1 cellular context compared by ENCODE assay signal in the genomic region with DNA sequence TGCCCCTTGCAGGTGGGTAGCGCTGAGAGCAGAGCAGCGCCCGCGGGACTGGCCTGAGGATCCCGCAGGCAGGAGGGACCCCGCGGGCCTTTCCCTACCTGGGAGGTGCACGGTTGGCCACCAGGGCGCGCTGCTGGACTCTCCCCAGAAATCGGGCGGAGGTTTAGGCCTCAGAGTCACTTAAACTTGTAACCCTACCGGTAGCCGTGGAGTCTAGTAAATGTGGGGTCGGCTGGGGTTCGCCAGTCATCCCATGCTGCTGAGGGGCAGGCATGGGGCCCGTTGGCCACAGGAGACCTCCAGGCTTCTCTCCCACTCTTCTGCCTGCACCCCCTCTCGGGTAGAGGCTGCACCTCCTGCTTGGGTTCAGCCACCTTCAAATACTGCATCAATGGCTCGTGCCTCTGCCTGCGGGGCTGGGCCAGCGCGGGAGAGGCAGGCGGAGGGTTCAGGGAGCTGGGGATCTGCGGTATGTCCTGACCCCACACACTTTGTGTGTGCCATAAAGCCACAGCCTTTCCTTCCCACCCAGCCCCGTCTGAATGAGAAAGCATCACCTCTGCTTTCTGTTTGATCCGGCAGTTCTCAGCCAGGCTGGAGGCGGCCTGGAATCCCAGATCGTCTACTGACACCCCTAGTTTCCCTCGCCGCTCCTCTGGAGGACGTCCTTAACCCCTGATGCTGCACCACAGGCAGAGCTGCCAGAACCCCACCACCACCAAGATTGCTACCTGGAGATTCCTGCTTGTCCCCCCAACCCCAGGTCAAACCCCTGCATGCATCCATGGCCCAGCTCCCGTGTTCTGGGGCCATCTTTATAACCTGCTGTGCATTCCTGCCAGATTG.
A peak's percentile ranks its signal among the peaks of the same experiment; 100 is the strongest.
TF ChIP-seq lines count a peak whose summit lies in the region.

No MANE protein-coding gene starts in this region.

TF ChIP-seq in HepG2, 621 proteins besides CTCF, POLR2A, EP300 and RAD21 (continued from another document and continues in another):
- TF ChIP-seq TAF1 (CRISPR knock-in tag; IDR thresholded peaks at IDR 0.05) = peak; percentile 10; the same call in 1 of the 2 replicates
- no peak for TF ChIP-seq PLSCR1 (CRISPR knock-in tag; IDR thresholded peaks at IDR 0.05; ENCODE audit: borderline replicate concordance)
- TF ChIP-seq ZSCAN12 (CRISPR knock-in tag; IDR thresholded peaks at IDR 0.05) = no peak
- no peak for TF ChIP-seq ZNF672 (CRISPR knock-in tag; IDR thresholded peaks at IDR 0.05)
- no peak for TF ChIP-seq ZNF460 (CRISPR knock-in tag; IDR thresholded peaks at IDR 0.05; ENCODE audit: borderline replicate concordance)
- no peak for TF ChIP-seq ZNF354B (CRISPR knock-in tag; IDR thresholded peaks at IDR 0.05)
- TF ChIP-seq ESRRA (CRISPR knock-in tag; IDR thresholded peaks at IDR 0.05; ENCODE audit: low read depth) = no peak
- TF ChIP-seq, protein P1, sequence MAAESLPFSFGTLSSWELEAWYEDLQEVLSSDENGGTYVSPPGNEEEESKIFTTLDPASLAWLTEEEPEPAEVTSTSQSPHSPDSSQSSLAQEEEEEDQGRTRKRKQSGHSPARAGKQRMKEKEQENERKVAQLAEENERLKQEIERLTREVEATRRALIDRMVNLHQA (CRISPR knock-in tag; IDR thresholded peaks at IDR 0.05) = no peak
- TF ChIP-seq HOMEZ (CRISPR knock-in tag; IDR thresholded peaks at IDR 0.05; ENCODE audit: low read depth) = no peak
- TF ChIP-seq NFIB (CRISPR knock-in tag; IDR thresholded peaks at IDR 0.05; ENCODE audit: borderline replicate concordance) = no peak
- TF ChIP-seq ZNF703 (CRISPR knock-in tag; IDR thresholded peaks at IDR 0.05; ENCODE audit: borderline replicate concordance) = no peak
- peak; percentile 65 for TF ChIP-seq KDM2A (CRISPR knock-in tag; IDR thresholded peaks at IDR 0.05; ENCODE audit: borderline replicate concordance, low read depth)
- TF ChIP-seq ZNF644 (CRISPR knock-in tag; IDR thresholded peaks at IDR 0.05; ENCODE audit: low read depth) = no peak
- TF ChIP-seq NR0B2 (CRISPR knock-in tag; IDR thresholded peaks at IDR 0.05) = no peak
- TF ChIP-seq ZNF274 (CRISPR knock-in tag; IDR thresholded peaks at IDR 0.05) = no peak
- TF ChIP-seq ZNF567 (CRISPR knock-in tag; IDR thresholded peaks at IDR 0.05; ENCODE audit: borderline replicate concordance) = no peak
- TF ChIP-seq RBFOX2 (IDR thresholded peaks at IDR 0.05; ENCODE audit: low read depth, low read length) = no peak
- peak; percentile 31; the same call in 1 of the 2 replicates for TF ChIP-seq NRL (CRISPR knock-in tag; IDR thresholded peaks at IDR 0.05; ENCODE audit: borderline replicate concordance)
- no peak for TF ChIP-seq RBAK (CRISPR knock-in tag; IDR thresholded peaks at IDR 0.05)
- no peak for TF ChIP-seq NFE2L1 (CRISPR knock-in tag; IDR thresholded peaks at IDR 0.05; ENCODE audit: borderline replicate concordance)
- peak; percentile 10; the same call in 1 of the 2 replicates for TF ChIP-seq NCOA2 (CRISPR knock-in tag; IDR thresholded peaks at IDR 0.05)
- TF ChIP-seq ARNTL (CRISPR knock-in tag; IDR thresholded peaks at IDR 0.05) = peak; percentile 34; the same call in 1 of the 2 replicates
- TF ChIP-seq BCL6 (CRISPR knock-in tag; IDR thresholded peaks at IDR 0.05) = no peak
- TF ChIP-seq HBP1 (CRISPR knock-in tag; IDR thresholded peaks at IDR 0.05; ENCODE audit: low read depth) = no peak
- TF ChIP-seq ZNF224 (CRISPR knock-in tag; IDR thresholded peaks at IDR 0.05) = no peak
- no peak for TF ChIP-seq RNF2 (conservative IDR thresholded peaks at IDR 0.05; ENCODE audit: low read depth)
- no peak for TF ChIP-seq ZSCAN31 (CRISPR knock-in tag; IDR thresholded peaks at IDR 0.05; ENCODE audit: low read depth)
- TF ChIP-seq KLF16 (CRISPR knock-in tag; IDR thresholded peaks at IDR 0.05) = no peak
- TF ChIP-seq ZBTB42 (CRISPR knock-in tag; IDR thresholded peaks at IDR 0.05) = no peak
- no peak for TF ChIP-seq BHLHE40 (IDR thresholded peaks at IDR 0.05; ENCODE audit: low read length)
- TF ChIP-seq BATF2 (CRISPR knock-in tag; IDR thresholded peaks at IDR 0.05) = no peak
- no peak for TF ChIP-seq ZNF543 (CRISPR knock-in tag; IDR thresholded peaks at IDR 0.05)
- no peak for TF ChIP-seq ZBTB8A (CRISPR knock-in tag; IDR thresholded peaks at IDR 0.05; ENCODE audit: borderline replicate concordance, low read depth)
- no peak for TF ChIP-seq SRSF4 (IDR thresholded peaks at IDR 0.05; ENCODE audit: low read depth, low read length, poor library complexity, severe bottlenecking)
- no peak for TF ChIP-seq GLI4 (CRISPR knock-in tag; IDR thresholded peaks at IDR 0.05; ENCODE audit: borderline replicate concordance)
- TF ChIP-seq NR2F2 (IDR thresholded peaks at IDR 0.05; ENCODE audit: borderline replicate concordance, low read depth) = no peak
- TF ChIP-seq RBM39 (IDR thresholded peaks at IDR 0.05; ENCODE audit: low read depth, low read length, poor library complexity, severe bottlenecking) = peak; percentile 37
- no peak for TF ChIP-seq TBL1XR1 (IDR thresholded peaks at IDR 0.05; ENCODE audit: borderline replicate concordance, low read length, partially characterized antibody)
- TF ChIP-seq SATB2 (CRISPR knock-in tag; IDR thresholded peaks at IDR 0.05) = no peak
- TF ChIP-seq ZNF761 (CRISPR knock-in tag; conservative IDR thresholded peaks at IDR 0.05) = 0 out of 2 replicates have a peak, but pooled peaks have one; percentile 66
- no peak for TF ChIP-seq HNRNPH1 (optimal IDR thresholded peaks at IDR 0.05; ENCODE audit: low read depth, low read length)
- no peak for TF ChIP-seq ZNF773 (CRISPR knock-in tag; IDR thresholded peaks at IDR 0.05; ENCODE audit: borderline replicate concordance)
- TF ChIP-seq KLF9 (CRISPR knock-in tag; IDR thresholded peaks at IDR 0.05; ENCODE audit: low read depth) = no peak
- TF ChIP-seq ZFP36L1 (CRISPR knock-in tag; IDR thresholded peaks at IDR 0.05) = no peak
- TF ChIP-seq MXD3 (CRISPR knock-in tag; IDR thresholded peaks at IDR 0.05) = no peak
- peak; percentile 64 for TF ChIP-seq SPEN (CRISPR knock-in tag; IDR thresholded peaks at IDR 0.05; ENCODE audit: low read depth)
- no peak for TF ChIP-seq STAT5B (CRISPR knock-in tag; IDR thresholded peaks at IDR 0.05)
- no peak for TF ChIP-seq MIER2 (CRISPR knock-in tag; IDR thresholded peaks at IDR 0.05)
- no peak for TF ChIP-seq MZF1 (CRISPR knock-in tag; IDR thresholded peaks at IDR 0.05; ENCODE audit: borderline replicate concordance)
- no peak for TF ChIP-seq NFATC3 (CRISPR knock-in tag; IDR thresholded peaks at IDR 0.05)
- no peak for TF ChIP-seq MATR3 (CRISPR knock-in tag; IDR thresholded peaks at IDR 0.05)
- TF ChIP-seq MED8 (CRISPR knock-in tag; IDR thresholded peaks at IDR 0.05; ENCODE audit: insufficient replicate concordance) = no peak
- no peak for TF ChIP-seq ZNF550 (CRISPR knock-in tag; IDR thresholded peaks at IDR 0.05; ENCODE audit: borderline replicate concordance)
- TF ChIP-seq, protein P2, sequence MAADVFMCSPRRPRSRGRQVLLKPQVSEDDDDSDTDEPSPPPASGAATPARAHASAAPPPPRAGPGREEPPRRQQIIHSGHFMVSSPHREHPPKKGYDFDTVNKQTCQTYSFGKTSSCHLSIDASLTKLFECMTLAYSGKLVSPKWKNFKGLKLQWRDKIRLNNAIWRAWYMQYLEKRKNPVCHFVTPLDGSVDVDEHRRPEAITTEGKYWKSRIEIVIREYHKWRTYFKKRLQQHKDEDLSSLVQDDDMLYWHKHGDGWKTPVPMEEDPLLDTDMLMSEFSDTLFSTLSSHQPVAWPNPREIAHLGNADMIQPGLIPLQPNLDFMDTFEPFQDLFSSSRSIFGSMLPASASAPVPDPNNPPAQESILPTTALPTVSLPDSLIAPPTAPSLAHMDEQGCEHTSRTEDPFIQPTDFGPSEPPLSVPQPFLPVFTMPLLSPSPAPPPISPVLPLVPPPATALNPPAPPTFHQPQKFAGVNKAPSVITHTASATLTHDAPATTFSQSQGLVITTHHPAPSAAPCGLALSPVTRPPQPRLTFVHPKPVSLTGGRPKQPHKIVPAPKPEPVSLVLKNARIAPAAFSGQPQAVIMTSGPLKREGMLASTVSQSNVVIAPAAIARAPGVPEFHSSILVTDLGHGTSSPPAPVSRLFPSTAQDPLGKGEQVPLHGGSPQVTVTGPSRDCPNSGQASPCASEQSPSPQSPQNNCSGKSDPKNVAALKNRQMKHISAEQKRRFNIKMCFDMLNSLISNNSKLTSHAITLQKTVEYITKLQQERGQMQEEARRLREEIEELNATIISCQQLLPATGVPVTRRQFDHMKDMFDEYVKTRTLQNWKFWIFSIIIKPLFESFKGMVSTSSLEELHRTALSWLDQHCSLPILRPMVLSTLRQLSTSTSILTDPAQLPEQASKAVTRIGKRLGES (CRISPR knock-in tag; IDR thresholded peaks at IDR 0.05; ENCODE audit: borderline replicate concordance) = no peak
- TF ChIP-seq ARID2 (CRISPR knock-in tag; IDR thresholded peaks at IDR 0.05; ENCODE audit: borderline replicate concordance) = no peak
- no peak for TF ChIP-seq MLLT10 (CRISPR knock-in tag; IDR thresholded peaks at IDR 0.05)
- no peak for TF ChIP-seq CREM (IDR thresholded peaks at IDR 0.05)
- no peak for TF ChIP-seq CREM (CRISPR knock-in tag; IDR thresholded peaks at IDR 0.05)
- TF ChIP-seq HOXA5 (CRISPR knock-in tag; IDR thresholded peaks at IDR 0.05) = no peak
- TF ChIP-seq, protein P3, sequence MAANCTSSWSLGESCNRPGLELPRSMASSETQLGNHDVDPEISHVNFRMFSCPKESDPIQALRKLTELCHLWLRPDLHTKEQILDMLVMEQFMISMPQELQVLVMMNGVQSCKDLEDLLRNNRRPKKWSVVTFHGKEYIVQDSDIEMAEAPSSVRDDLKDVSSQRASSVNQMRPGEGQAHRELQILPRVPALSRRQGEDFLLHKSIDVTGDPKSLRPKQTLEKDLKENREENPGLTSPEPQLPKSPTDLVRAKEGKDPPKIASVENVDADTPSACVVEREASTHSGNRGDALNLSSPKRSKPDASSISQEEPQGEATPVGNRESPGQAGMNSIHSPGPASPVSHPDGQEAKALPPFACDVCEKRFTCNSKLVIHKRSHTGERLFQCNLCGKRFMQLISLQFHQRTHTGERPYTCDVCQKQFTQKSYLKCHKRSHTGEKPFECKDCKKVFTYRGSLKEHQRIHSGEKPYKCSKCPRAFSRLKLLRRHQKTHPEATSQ (CRISPR knock-in tag; IDR thresholded peaks at IDR 0.05; ENCODE audit: borderline replicate concordance) = no peak
- no peak for TF ChIP-seq SIX1 (CRISPR knock-in tag; IDR thresholded peaks at IDR 0.05; ENCODE audit: borderline replicate concordance)
- TF ChIP-seq RFXAP (CRISPR knock-in tag; IDR thresholded peaks at IDR 0.05; ENCODE audit: borderline replicate concordance) = 0 out of 2 replicates have a peak, but pooled peaks have one; percentile 33
- TF ChIP-seq ZNF530 (CRISPR knock-in tag; IDR thresholded peaks at IDR 0.05; ENCODE audit: low read depth) = no peak
- TF ChIP-seq, protein P4, sequence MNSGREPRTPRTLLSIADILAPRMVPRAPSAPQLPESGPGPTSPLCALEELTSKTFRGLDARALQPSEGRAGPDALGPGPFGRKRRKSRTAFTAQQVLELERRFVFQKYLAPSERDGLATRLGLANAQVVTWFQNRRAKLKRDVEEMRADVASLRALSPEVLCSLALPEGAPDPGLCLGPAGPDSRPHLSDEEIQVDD (CRISPR knock-in tag; IDR thresholded peaks at IDR 0.05; ENCODE audit: borderline replicate concordance) = no peak
- TF ChIP-seq, protein P5, sequence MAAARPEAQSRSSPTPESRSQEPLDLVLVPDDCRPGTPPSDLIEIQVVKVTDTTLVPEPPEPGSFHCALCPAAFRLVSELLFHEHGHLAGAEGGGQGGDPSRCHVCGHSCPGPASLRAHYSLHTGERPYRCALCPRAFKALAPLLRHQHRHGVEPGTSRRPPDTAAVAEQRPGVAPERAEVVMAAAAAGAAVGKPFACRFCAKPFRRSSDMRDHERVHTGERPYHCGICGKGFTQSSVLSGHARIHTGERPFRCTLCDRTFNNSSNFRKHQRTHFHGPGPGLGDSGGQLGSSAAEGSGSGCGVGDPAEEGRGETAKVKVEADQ (CRISPR knock-in tag; IDR thresholded peaks at IDR 0.05; ENCODE audit: borderline replicate concordance) = no peak
